ENCODE assay signal across 1 cellular context in genomic region chr1:16895602-16896315, GRCh38.
A peak's percentile ranks its signal among the peaks of the same experiment; 100 is the strongest.
TF ChIP-seq lines count a peak whose summit lies in the region.
"Not testable (repeated sequence)": the region's sequence is repeated elsewhere in the genome, so short reads cannot be mapped to it uniquely, and the experiment has no call there.

Gene RNU1-2, plus strand, starts transcription at chr1:16895980.

TF ChIP-seq in HepG2, 621 proteins besides CTCF, POLR2A, EP300 and RAD21 (continued from another document and continues in another):
- peak; percentile 45; the same call in 1 of the 2 replicates for TF ChIP-seq HNF1B (CRISPR knock-in tag; IDR thresholded peaks at IDR 0.05)
- peak; percentile 32; the same call in 1 of the 2 replicates for TF ChIP-seq ARID4A (CRISPR knock-in tag; IDR thresholded peaks at IDR 0.05; ENCODE audit: borderline replicate concordance)
- TF ChIP-seq MTF1 (CRISPR knock-in tag; IDR thresholded peaks at IDR 0.05) = peak; percentile 12; the same call in 1 of the 2 replicates
- peak; percentile 41 for TF ChIP-seq ZNF18 (CRISPR knock-in tag; IDR thresholded peaks at IDR 0.05; ENCODE audit: insufficient replicate concordance)
- peak; percentile 58 for TF ChIP-seq ELF3 (CRISPR knock-in tag; IDR thresholded peaks at IDR 0.05)
- TF ChIP-seq ZNF792 (CRISPR knock-in tag; IDR thresholded peaks at IDR 0.05) = 0 out of 2 replicates have a peak, but pooled peaks have one; percentile 43
- peak; percentile 48; the same call in 1 of the 2 replicates for TF ChIP-seq PHF21A (CRISPR knock-in tag; IDR thresholded peaks at IDR 0.05)
- TF ChIP-seq PRDM15 (CRISPR knock-in tag; IDR thresholded peaks at IDR 0.05) = 0 out of 2 replicates have a peak, but pooled peaks have one; percentile 30
- peak; percentile 58 for TF ChIP-seq NCOA2 (CRISPR knock-in tag; IDR thresholded peaks at IDR 0.05)
- peak; percentile 12; the same call in 1 of the 2 replicates for TF ChIP-seq SALL1 (CRISPR knock-in tag; IDR thresholded peaks at IDR 0.05)
- peak; percentile 52; the same call in 1 of the 2 replicates for TF ChIP-seq ARNT2 (CRISPR knock-in tag; IDR thresholded peaks at IDR 0.05; ENCODE audit: low read depth)
- TF ChIP-seq MIER2 (CRISPR knock-in tag; IDR thresholded peaks at IDR 0.05) = peak; percentile 61; the same call in 1 of the 2 replicates
- peak; percentile 66; the same call in 1 of the 2 replicates for TF ChIP-seq TP53 (CRISPR knock-in tag; conservative IDR thresholded peaks at IDR 0.05)
- peak; percentile 15; the same call in 1 of the 2 replicates for TF ChIP-seq GATAD1 (CRISPR knock-in tag; IDR thresholded peaks at IDR 0.05)
- TF ChIP-seq GABPA (IDR thresholded peaks at IDR 0.05; ENCODE audit: low read depth, low read length) = peak; percentile 32; the same call in 1 of the 2 replicates
- peak; percentile 86 for TF ChIP-seq GABPA (CRISPR knock-in tag; IDR thresholded peaks at IDR 0.05; ENCODE audit: low read depth)
- peak; percentile 70 for TF ChIP-seq SP2 (CRISPR knock-in tag; IDR thresholded peaks at IDR 0.05)
- 0 out of 2 replicates have a peak, but pooled peaks have one; percentile 32 for TF ChIP-seq SMYD3 (CRISPR knock-in tag; IDR thresholded peaks at IDR 0.05)
- peak; percentile 74 for TF ChIP-seq ZNF205 (CRISPR knock-in tag; IDR thresholded peaks at IDR 0.05)
- TF ChIP-seq ZNF430 (CRISPR knock-in tag; IDR thresholded peaks at IDR 0.05) = 0 out of 2 replicates have a peak, but pooled peaks have one; percentile 31
- TF ChIP-seq DRAP1 (CRISPR knock-in tag; IDR thresholded peaks at IDR 0.05) = peak; percentile 43; the same call in 1 of the 2 replicates
- TF ChIP-seq SOX6 (IDR thresholded peaks at IDR 0.05) = not testable (repeated sequence)
- peak; percentile 45; the same call in 1 of the 2 replicates for TF ChIP-seq SOX6 (CRISPR knock-in tag; IDR thresholded peaks at IDR 0.05)
- TF ChIP-seq HDAC2 (CRISPR knock-in tag; IDR thresholded peaks at IDR 0.05) = 0 out of 2 replicates have a peak, but pooled peaks have one; percentile 12
- peak; percentile 57; the same call in 1 of the 2 replicates for TF ChIP-seq ZNF615 (CRISPR knock-in tag; IDR thresholded peaks at IDR 0.05; ENCODE audit: borderline replicate concordance)
- 0 out of 2 replicates have a peak, but pooled peaks have one; percentile 37 for TF ChIP-seq ZNF501 (CRISPR knock-in tag; IDR thresholded peaks at IDR 0.05)
- peak; percentile 72 for TF ChIP-seq RBFOX2 (IDR thresholded peaks at IDR 0.05; ENCODE audit: low read depth, low read length)
- peak; percentile 88 for TF ChIP-seq ZNF143 (CRISPR knock-in tag; IDR thresholded peaks at IDR 0.05)
- TF ChIP-seq YY1 (IDR thresholded peaks at IDR 0.05; ENCODE audit: insufficient read depth, insufficient replicate concordance, low read depth, low read length) = peak; percentile 17
- peak; percentile 77; the same call in 1 of the 2 replicates for TF ChIP-seq IRF2 (CRISPR knock-in tag; IDR thresholded peaks at IDR 0.05)
- TF ChIP-seq MED1 (CRISPR knock-in tag; IDR thresholded peaks at IDR 0.05) = peak; percentile 97
- TF ChIP-seq TFDP2 (CRISPR knock-in tag; IDR thresholded peaks at IDR 0.05) = 0 out of 2 replicates have a peak, but pooled peaks have one; percentile 29
- peak; percentile 37; the same call in 1 of the 2 replicates for TF ChIP-seq THRA (CRISPR knock-in tag; IDR thresholded peaks at IDR 0.05; ENCODE audit: borderline replicate concordance)
- peak; percentile 90 for TF ChIP-seq CREB1 (IDR thresholded peaks at IDR 0.05)
- peak; percentile 93 for TF ChIP-seq CREB1 (CRISPR knock-in tag; IDR thresholded peaks at IDR 0.05)
- 0 out of 4 replicates have a peak, but pooled peaks of 1 of the 2 experiments have one; percentile 17 for TF ChIP-seq HMGXB4 (CRISPR knock-in tag; IDR thresholded peaks at IDR 0.05; ENCODE audit: borderline replicate concordance in 1 of 2, low read depth in 1 of 2)
- peak; percentile 44; the same call in 1 of the 2 replicates for TF ChIP-seq MIER3 (CRISPR knock-in tag; IDR thresholded peaks at IDR 0.05; ENCODE audit: borderline replicate concordance)
- peak; percentile 30; the same call in 1 of the 2 replicates for TF ChIP-seq ELF1 (CRISPR knock-in tag; IDR thresholded peaks at IDR 0.05)
- TF ChIP-seq GABPB1 (CRISPR knock-in tag; IDR thresholded peaks at IDR 0.05) = peak; percentile 86
- TF ChIP-seq AFF4 (CRISPR knock-in tag; IDR thresholded peaks at IDR 0.05) = peak; percentile 41; the same call in 1 of the 2 replicates
